Comparison of ENCODE assay signal across 8 cellular contexts in genomic region chr19:13796301-13797057, GRCh38. TPM values are rescaled to one million over a fixed set of nuclear protein-coding genes. Genes with fewer than 3 reads are reported as not detected.
DNase-seq lines count a peak whose midpoint lies in the region; ATAC-seq and TF ChIP-seq lines count a peak whose summit lies in the region.

No MANE protein-coding gene starts in this region.

- peaks cover 8% of the 10 kb centered on the region for H3K36me3 Mint-ChIP-seq in endothelial cell (ENCODE audit: low read depth, unreplicated experiment)

- H3K4me3 Mint-ChIP-seq in endothelial cell (ENCODE audit: unreplicated experiment) = peak overlapping the region; percentile 95

- ATAC-seq in HG02678 (IDR thresholded peaks at IDR 0.05; ENCODE audit: unreplicated experiment) (no peak), HG02571 (IDR thresholded peaks at IDR 0.05; ENCODE audit: unreplicated experiment) (no peak)

- peak; percentile 9 for DNase-seq in NOMO-1 treated with DMSO at 0.1 percent for 48 hours (lab: John Stamatoyannopoulos, UW; ENCODE audit: unreplicated experiment)
- no peak for DNase-seq in NOMO-1 (lab: John Stamatoyannopoulos, UW; ENCODE audit: unreplicated experiment in 2 of 2)
- peak; percentile 94 for DNase-seq in RWPE1 (ENCODE audit: low spot score)
- no peak for DNase-seq in endothelial cell (ENCODE audit: low spot score)
- DNase-seq in mucosa of gallbladder (ENCODE audit: low spot score) = peak; percentile 57
- DNase-seq in central memory CD4-positive, alpha-beta T cell = no peak

- CTCF ChIA-PET in RWPE1 (lab: Yijun Ruan, JAX) = interaction anchor here (0.6 to 2.4 kb wide), 5 partner anchors 9 to 422 kb away, joined by 3 to 7 read pairs (median 5); no protein-coding TSS in a partner anchor

- peak overlapping the region; percentile 93 for H3K27ac ChIP-seq in RWPE1

- peaks cover 18% of the 10 kb centered on the region for H3K4me1 Mint-ChIP-seq in endothelial cell (ENCODE audit: unreplicated experiment)

- TF ChIP-seq CTCF in RWPE1 (conservative IDR thresholded peaks at IDR 0.05; ENCODE audit: low read depth) (no peak; the same call in 1 of the 2 replicates), endothelial cell (IDR thresholded peaks at IDR 0.05; ENCODE audit: unreplicated experiment) (no peak)

- POLR2A ChIA-PET in RWPE1 (lab: Yijun Ruan, JAX; ENCODE audit: low non-redundant PET) = interaction anchor here (0.6 to 0.7 kb wide), 3 partner anchors 64 to 577 kb away, joined by 3 to 14 read pairs (median 3); no protein-coding TSS in a partner anchor

- peak overlapping the region; percentile 6 for H3K27ac Mint-ChIP-seq in endothelial cell (ENCODE audit: unreplicated experiment)

- no peaks in the 10 kb centered on the region for H3K9me3 Mint-ChIP-seq in endothelial cell (ENCODE audit: unreplicated experiment)

- H3K27me3 Mint-ChIP-seq in endothelial cell (ENCODE audit: unreplicated experiment) = peaks cover 5% of the 10 kb centered on the region

RNA-seq across cellular contexts. Expression of gene ZSWIM4, which starts 1.2 kb away (rescaled TPM):
- total RNA-seq in endothelial cell (ENCODE audit: unreplicated experiment) (43.7 TPM), mucosa of gallbladder (11.2 TPM)

RNA-seq across cellular contexts. Expression of gene C19orf53, which starts 22.2 kb away (rescaled TPM):
- 98.4 TPM for total RNA-seq in endothelial cell (ENCODE audit: unreplicated experiment)
- total RNA-seq in mucosa of gallbladder = 91.3 TPM

RNA-seq across cellular contexts. Expression of gene MRI1, which starts 32.2 kb away (rescaled TPM):
- total RNA-seq in endothelial cell (ENCODE audit: unreplicated experiment) = 165 TPM
- 59.4 TPM for total RNA-seq in mucosa of gallbladder

Comparison
In these comparisons a context has a peak if more than half of its experiments do, and no peak if none do; other contexts are left out.
1. DNase-seq: peak in NOMO-1 treated with DMSO at 0.1 percent for 48 hours (single experiment), RWPE1 (single experiment) and mucosa of gallbladder (single experiment); none in NOMO-1 (0 of 2), endothelial cell (single experiment) and central memory CD4-positive, alpha-beta T cell (single experiment).